ENCODE assay signal across 14 cellular contexts in the genomic region with DNA sequence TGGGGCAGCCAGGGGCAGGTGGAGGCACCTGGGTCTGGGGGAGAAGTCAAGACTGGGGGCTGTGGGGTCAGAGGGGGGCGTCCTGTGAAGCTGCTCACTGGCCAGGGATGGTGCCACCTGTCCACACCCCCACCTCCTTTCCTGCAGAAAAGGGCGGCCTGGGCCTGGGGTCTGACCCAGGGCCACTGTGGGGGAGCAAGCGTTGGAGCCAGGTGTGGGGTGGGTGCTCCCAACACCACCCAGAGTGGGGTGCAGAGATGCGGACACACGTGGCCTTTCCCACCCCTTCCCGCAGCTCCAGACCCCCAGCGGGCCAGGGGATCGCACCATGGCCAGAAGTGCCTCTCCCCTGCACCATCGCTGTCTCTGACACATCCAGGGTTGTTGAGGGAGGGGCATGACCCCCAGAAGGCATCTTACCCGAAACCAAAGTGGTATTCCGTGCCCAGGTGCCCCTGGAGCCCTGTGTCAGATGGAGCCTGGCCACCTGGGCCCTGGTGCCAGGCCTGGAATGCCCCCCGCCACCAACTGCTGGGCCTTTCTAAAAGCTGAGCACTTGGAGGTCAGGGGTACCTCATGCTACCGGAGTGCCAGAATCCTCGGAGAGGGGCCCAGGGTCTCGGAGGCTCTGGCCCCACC. TPM values are rescaled to one million over a fixed set of nuclear protein-coding genes. Genes with fewer than 3 reads are reported as not detected.
A peak's percentile ranks its signal among the peaks of the same experiment; 100 is the strongest.
DNase-seq lines count a peak whose midpoint lies in the region; ATAC-seq, FAIRE-seq and TF ChIP-seq lines count a peak whose summit lies in the region.
"Had no signal": no experiment of that assay in that cellular context is flagged by ENCODE, and none has a peak within 500 bp of the region (broad histone marks: within the 10 kb centered on the region; RNA-seq: fewer than 3 reads in every experiment).

No MANE protein-coding gene starts in this region.

- no peak for TF ChIP-seq CTCF in HepG2 (CRISPR knock-in tag; IDR thresholded peaks at IDR 0.05)
- no peak for TF ChIP-seq CTCF in right lobe of liver (IDR thresholded peaks at IDR 0.05)
- no peak for TF ChIP-seq CTCF in Loucy (conservative IDR thresholded peaks at IDR 0.05; ENCODE audit: low read length)

- H3K27me3 ChIP-seq in HepG2 (ENCODE audit: control insufficient read depth in 1 of 2, insufficient read depth in 2 of 2, low read length in 2 of 2), result no peaks in the 10 kb centered on the region; a peak in 1 of 5 replicates
- H3K27me3 ChIP-seq in right lobe of liver, result no peaks in the 10 kb centered on the region
- no peaks in the 10 kb centered on the region for H3K27me3 ChIP-seq in Loucy (ENCODE audit: insufficient read depth, low read length, poor library complexity, severe bottlenecking)
- H3K27me3 ChIP-seq in neuronal stem cell (ENCODE audit: control insufficient read depth in 3 of 3, insufficient read depth in 3 of 3, low read depth in 1 of 3, low read length in 3 of 3), result peaks cover 21 to 50% (median 41%) of the 10 kb centered on the region in 3 experiments

- no TSS peak for BruUV-seq in HepG2 (replicated peaks; lab: Mats Ljungman, UMichigan)

- peak overlapping the region; percentile 84 for H2AK5ac ChIP-seq in neuronal stem cell (ENCODE audit: low read depth, low read length)

- CTCF ChIA-PET in HepG2 (lab: Yijun Ruan, JAX; ENCODE audit: low intra/inter-chr PET ratio, low total read pairs), result no interaction called here

- H3K23ac ChIP-seq in neuronal stem cell (ENCODE audit: low read depth, low read length, poor library complexity), result peak overlapping the region; percentile 43

- H2AFZ ChIP-seq in HepG2 (ENCODE audit: low read length) (no peak overlapping the region), Loucy (ENCODE audit: low read length) (no peak overlapping the region), neuronal stem cell (ENCODE audit: low read length) (peak overlapping the region; percentile 23)

- H3K27ac ChIP-seq in HepG2 (ENCODE audit: extremely low read length, insufficient read depth, low read length), result peak overlapping the region; percentile 27
- H3K27ac ChIP-seq in right lobe of liver, result no peak overlapping the region
- H3K27ac ChIP-seq in neuronal stem cell (replicated peaks; ENCODE audit: low read length), result no peak overlapping the region

- peaks cover 6% of the 10 kb centered on the region for H3K4me1 Mint-ChIP-seq in activated T-helper 2 cell treated with anti-CD3 and anti-CD28 coated beads, Interferon-gamma antibody, Interleukin-2, Interleukin-4, amounts not matched to agents 10 μg/mL and 5 μg/mL and 100 μg/mL, durations not matched to agents 14 hours and 24 hours and 36 hours (ENCODE audit: low read depth)

- H4K91ac ChIP-seq in neuronal stem cell (ENCODE audit: low read depth, low read length, poor library complexity), result no peak overlapping the region

- no peak overlapping the region for H3K14ac ChIP-seq in neuronal stem cell (ENCODE audit: low read length)

- H3K18ac ChIP-seq in neuronal stem cell (ENCODE audit: low read length), result no peak overlapping the region

- H2BK5ac ChIP-seq in neuronal stem cell (ENCODE audit: low read length), result peak overlapping the region; percentile 53

- H3K79me1 ChIP-seq in neuronal stem cell (ENCODE audit: low read depth, low read length), result no peaks in the 10 kb centered on the region

- H3K4me3 ChIP-seq in HepG2 (replicated peaks in 1 of 3; ENCODE audit: insufficient read depth in 1 of 3, low read depth in 2 of 3, low read length in 3 of 3) (peak overlapping the region; percentile 56 to 77 (median 60); a peak in 4 of 6 replicates), right lobe of liver (no peak overlapping the region), Loucy (ENCODE audit: low read length, poor library complexity, severe bottlenecking) (no peak overlapping the region), neuronal stem cell (ENCODE audit: low read length in 2 of 2) (peak overlapping the region in 1 of 2 donors; percentile 57)

- DNase-seq in HepG2 (ENCODE audit: low spot score), result no peak
- DNase-seq in right lobe of liver, result no peak
- no peak for DNase-seq in neuronal stem cell (ENCODE audit: low spot score)
- DNase-seq in NCI-H2171 treated with DMSO at 0.1 percent for 48 hours (lab: John Stamatoyannopoulos, UW), result no peak
- DNase-seq in activated T-helper 2 cell treated with anti-CD3 and anti-CD28 coated beads, Interferon-gamma antibody, Interleukin-2, Interleukin-4, amounts not matched to agents 10 μg/mL and 5 μg/mL and 100 μg/mL, durations not matched to agents 14 hours and 24 hours and 36 hours (ENCODE audit: low spot score), result no peak
- DNase-seq: H7, KBM-7, NCI-H1436 treated with DMSO at 0.1 percent for 48 hours, NCI-H2029 treated with DMSO at 0.1 percent for 48 hours, NCI-H510A, NCI-H774, PC-3 had no signal

- TF ChIP-seq RAD21 in HepG2 (CRISPR knock-in tag; IDR thresholded peaks at IDR 0.05), result no peak

- H3F3A ChIP-seq in Loucy (ENCODE audit: low read depth), result no peaks in the 10 kb centered on the region

- no peak overlapping the region for H2BK120ac ChIP-seq in neuronal stem cell (ENCODE audit: low read depth, low read length)

- no peaks in the 10 kb centered on the region for H3K9me2 ChIP-seq in Loucy (replicated peaks; ENCODE audit: low read depth, low read length)

- no peak overlapping the region for H3K27ac Mint-ChIP-seq in activated T-helper 2 cell treated with anti-CD3 and anti-CD28 coated beads, Interferon-gamma antibody, Interleukin-2, Interleukin-4, amounts not matched to agents 10 μg/mL and 5 μg/mL and 100 μg/mL, durations not matched to agents 14 hours and 24 hours and 36 hours

- no peak for FAIRE-seq in HepG2 (lab: Jason Lieb, UNC)

- H3K4me2 ChIP-seq in HepG2 (ENCODE audit: low read depth, low read length) (peak overlapping the region; percentile 95), Loucy (ENCODE audit: low read depth, low read length, poor library complexity, severe bottlenecking) (no peak overlapping the region), neuronal stem cell (ENCODE audit: insufficient read depth, low read length, poor library complexity, severe bottlenecking) (no peak overlapping the region)

- H3K36me3 ChIP-seq in HepG2 (replicated peaks in 1 of 2; ENCODE audit: control insufficient read depth in 1 of 2, insufficient read depth in 2 of 2, low read length in 2 of 2) (no peaks in the 10 kb centered on the region), right lobe of liver (no peaks in the 10 kb centered on the region), Loucy (ENCODE audit: insufficient read depth, low read length) (no peaks in the 10 kb centered on the region), neuronal stem cell (replicated peaks in 1 of 2; ENCODE audit: control insufficient read depth in 2 of 2, insufficient read depth in 2 of 2, low read length in 2 of 2) (no peaks in the 10 kb centered on the region)

- TF ChIP-seq POLR2A in HepG2 (IDR thresholded peaks at IDR 0.05; ENCODE audit: insufficient read depth in 1 of 2, low read depth in 2 of 2, low read length in 2 of 2) (no peak), right lobe of liver (IDR thresholded peaks at IDR 0.05) (no peak)

- no peak overlapping the region for H3K4ac ChIP-seq in neuronal stem cell (ENCODE audit: low read length)

- H4K20me1 ChIP-seq in HepG2 (ENCODE audit: insufficient read depth, low read length) (peaks cover 18% of the 10 kb centered on the region; the same call in 1 of the 2 replicates), Loucy (ENCODE audit: insufficient read depth, low read length, poor library complexity, severe bottlenecking) (peaks cover 20% of the 10 kb centered on the region)

- no peak for TF ChIP-seq EP300 in HepG2 (IDR thresholded peaks at IDR 0.05; ENCODE audit: low read depth in 2 of 2, low read length in 2 of 2)
- TF ChIP-seq EP300 in HepG2 (CRISPR knock-in tag; IDR thresholded peaks at IDR 0.05; ENCODE audit: borderline replicate concordance), result no peak

- in situ Hi-C loops in HepG2 (cut with HindIII; ENCODE audit: extremely low pct_ligation_motif_present, low pct_unique_long_range_greater_than_20kb), result no loop called here

- H3K9me3 Mint-ChIP-seq in activated T-helper 2 cell treated with anti-CD3 and anti-CD28 coated beads, Interferon-gamma antibody, Interleukin-2, Interleukin-4, amounts not matched to agents 10 μg/mL and 5 μg/mL and 100 μg/mL, durations not matched to agents 14 hours and 24 hours and 36 hours, result no peaks in the 10 kb centered on the region

- peaks cover 56% of the 10 kb centered on the region for H3K4me1 ChIP-seq in HepG2 (ENCODE audit: insufficient read depth, low read length)
- peaks cover 0 to 9% (median under 1%) of the 10 kb centered on the region in 4 donors for H3K4me1 ChIP-seq in right lobe of liver
- H3K4me1 ChIP-seq in Loucy (ENCODE audit: insufficient read depth, low read length, poor library complexity, severe bottlenecking), result peaks cover 12% of the 10 kb centered on the region
- peaks cover 3 to 5% of the 10 kb centered on the region in 2 donors for H3K4me1 ChIP-seq in neuronal stem cell (ENCODE audit: control insufficient read depth in 2 of 2, insufficient read depth in 1 of 2, low read depth in 1 of 2, low read length in 2 of 2)

- H3K36me3 Mint-ChIP-seq in activated T-helper 2 cell treated with anti-CD3 and anti-CD28 coated beads, Interferon-gamma antibody, Interleukin-2, Interleukin-4, amounts not matched to agents 10 μg/mL and 5 μg/mL and 100 μg/mL, durations not matched to agents 14 hours and 24 hours and 36 hours (ENCODE audit: low read depth), result peaks cover 4% of the 10 kb centered on the region

- peaks cover 21% of the 10 kb centered on the region for H3K79me2 ChIP-seq in HepG2 (ENCODE audit: insufficient read depth, low read length)
- H3K79me2 ChIP-seq in Loucy (ENCODE audit: insufficient read depth, low read length), result peaks cover 47% of the 10 kb centered on the region

- no peaks in the 10 kb centered on the region for H3K27me3 Mint-ChIP-seq in activated T-helper 2 cell treated with anti-CD3 and anti-CD28 coated beads, Interferon-gamma antibody, Interleukin-2, Interleukin-4, amounts not matched to agents 10 μg/mL and 5 μg/mL and 100 μg/mL, durations not matched to agents 14 hours and 24 hours and 36 hours (ENCODE audit: low read depth)

- no peak for ATAC-seq in HepG2
- ATAC-seq in right lobe of liver, result no peak
- ATAC-seq in HG03520 (IDR thresholded peaks at IDR 0.05; ENCODE audit: unreplicated experiment), result no peak
- ATAC-seq: PC-3 had no signal

- H2BK15ac ChIP-seq in neuronal stem cell (ENCODE audit: low read length), result no peak overlapping the region

- H4K8ac ChIP-seq in neuronal stem cell (ENCODE audit: low read depth, low read length), result no peak overlapping the region

- H3K9ac ChIP-seq in HepG2 (ENCODE audit: insufficient read depth, low read depth, low read length) (peak overlapping the region; percentile 66), Loucy (ENCODE audit: low read depth, low read length, poor library complexity, severe bottlenecking) (peak overlapping the region; percentile 34), neuronal stem cell (ENCODE audit: low read depth, low read length, poor library complexity) (peak overlapping the region; percentile 21)

- intact Hi-C loops in HepG2 (cut with micrococcal nuclease; ENCODE audit: unreplicated experiment) (no loop called here), right lobe of liver (cut with DNase I) (no loop called here)
- intact Hi-C loops in activated T-helper 2 cell treated with anti-CD3 and anti-CD28 coated beads, Interferon-gamma antibody, Interleukin-2, Interleukin-4, amounts not matched to agents 10 μg/mL and 5 μg/mL and 100 μg/mL, durations not matched to agents 14 hours and 24 hours and 36 hours (cut with micrococcal nuclease), result no loop called here

- peak overlapping the region; percentile 73 for H2BK12ac ChIP-seq in neuronal stem cell (ENCODE audit: low read length)

- no peak overlapping the region for H3K4me3 Mint-ChIP-seq in activated T-helper 2 cell treated with anti-CD3 and anti-CD28 coated beads, Interferon-gamma antibody, Interleukin-2, Interleukin-4, amounts not matched to agents 10 μg/mL and 5 μg/mL and 100 μg/mL, durations not matched to agents 14 hours and 24 hours and 36 hours (ENCODE audit: low read depth)

- H3K9me3 ChIP-seq in HepG2 (ENCODE audit: low read length), result no peaks in the 10 kb centered on the region
- H3K9me3 ChIP-seq in right lobe of liver, result no peaks in the 10 kb centered on the region
- H3K9me3 ChIP-seq in Loucy (ENCODE audit: insufficient read depth, low read depth, low read length), result no peaks in the 10 kb centered on the region
- H3K9me3 ChIP-seq in neuronal stem cell (replicated peaks in 1 of 2; ENCODE audit: control insufficient read depth in 2 of 2, insufficient read depth in 1 of 2, low read depth in 1 of 2, low read length in 2 of 2), result peaks cover 0 to 3% of the 10 kb centered on the region in 2 donors

- WGBS in HepG2 (ENCODE audit: low lambda C conversion rate), result 58% methylated on average over 9 of the region's 15 CpGs
- no CpG with 5 or more reads among the region's 15 CpGs for WGBS in right lobe of liver (ENCODE audit: insufficient coverage, low coverage, low lambda C conversion rate, missing lambda C conversion rate)
- no CpG with 5 or more reads among the region's 15 CpGs for WGBS in neuronal stem cell (ENCODE audit: extremely low coverage in 2 of 2, insufficient read length in 2 of 2, insufficient replicate concordance in 1 of 2), 2 donors

- POLR2A ChIA-PET in HepG2 (lab: Yijun Ruan, JAX), result interaction anchor here (0.8 to 3.2 kb wide), 11 partner anchors 9 to 249 kb away, joined by 3 to 29 read pairs (median 3); partner anchors contain the start of gene CCDC57

RNA-seq across cellular contexts. Expression of gene SLC16A3, which starts 2.6 kb away (rescaled TPM):
- 99.9 and 242 TPM in 2 replicates for total RNA-seq in HepG2 (2016; rRNA removed; fragmentation: Illumina TruSeq; extraction: Trizol)
- total RNA-seq in HepG2 (2016; cell fraction: cytosol; rRNA removed; fragmentation: Illumina TruSeq; extraction: Trizol; ENCODE audit: low read depth), result 51.0 and 61.4 TPM in 2 replicates
- total RNA-seq in HepG2 (2016; cell fraction: insoluble cytoplasmic fraction; rRNA removed; fragmentation: Illumina TruSeq; extraction: Trizol), result 83.6 and 248 TPM in 2 replicates
- 88.3 and 97.4 TPM in 2 replicates for total RNA-seq in HepG2 (2016; cell fraction: membrane; rRNA removed; fragmentation: Illumina TruSeq; extraction: Trizol)
- total RNA-seq in HepG2 (2016; cell fraction: nucleus; rRNA removed; fragmentation: Illumina TruSeq; extraction: Trizol), result 164 and 200 TPM in 2 replicates
- 349 and 598 TPM in 2 replicates for polyA plus RNA-seq in HepG2 (2011; rRNA removed)
- polyA plus RNA-seq in HepG2 (2011; cell fraction: cytosol; rRNA removed), result 384 and 554 TPM in 2 replicates
- 293 and 327 TPM in 2 replicates for polyA plus RNA-seq in HepG2 (2011; cell fraction: nucleus; rRNA removed)
- 348 and 404 TPM in 2 replicates for polyA plus RNA-seq in HepG2 (2012)
- polyA plus RNA-seq in HepG2 (2016; cell fraction: cytosol; fragmentation: Illumina TruSeq; extraction: Trizol; ENCODE audit: low read depth), result 38.7 and 40.7 TPM in 2 replicates
- polyA plus RNA-seq in HepG2 (2016; cell fraction: insoluble cytoplasmic fraction; fragmentation: Illumina TruSeq; extraction: Trizol; ENCODE audit: low read depth), result 95.9 and 111 TPM in 2 replicates
- 61.0 and 65.9 TPM in 2 replicates for polyA plus RNA-seq in HepG2 (2016; cell fraction: membrane; fragmentation: Illumina TruSeq; extraction: Trizol; ENCODE audit: low read depth)
- 334 and 368 TPM in 2 replicates for polyA plus RNA-seq in HepG2 (2016; cell fraction: nucleus; fragmentation: Illumina TruSeq; extraction: Trizol; ENCODE audit: insufficient read depth, low read depth)
- 181 and 1,731 TPM in 2 replicates for polyA minus RNA-seq in HepG2 (2011; rRNA and poly(A)+ RNA removed; ENCODE audit: low replicate concordance)
- 365 and 408 TPM in 2 replicates for polyA minus RNA-seq in HepG2 (2011; cell fraction: cytosol; rRNA and poly(A)+ RNA removed)
- polyA minus RNA-seq in HepG2 (2011; cell fraction: nucleus; rRNA and poly(A)+ RNA removed), result 137 and 145 TPM in 2 replicates
- total RNA-seq in right lobe of liver, result 10 to 100 TPM in 2 of 6 experiments, 1 to 10 TPM in 4; 4.1 to 34.0 (median 7.3) TPM
- polyA plus RNA-seq in neuronal stem cell (2013, experiment 1 of 2), result 3.5 TPM
- 3.2 TPM for polyA plus RNA-seq in neuronal stem cell (2013, experiment 2 of 2)
- total RNA-seq in activated T-helper 2 cell treated with anti-CD3 and anti-CD28 coated beads, Interferon-gamma antibody, Interleukin-2, Interleukin-4, amounts not matched to agents 10 μg/mL and 5 μg/mL and 100 μg/mL, durations not matched to agents 14 hours and 24 hours and 36 hours, result 187 and 200 TPM in 2 replicates

RNA-seq across cellular contexts. Expression of gene CCDC57, which starts 13.6 kb away (rescaled TPM):
- 54.8 and 59.9 TPM in 2 replicates for total RNA-seq in HepG2 (2016; rRNA removed; fragmentation: Illumina TruSeq; extraction: Trizol)
- total RNA-seq in HepG2 (2016; cell fraction: cytosol; rRNA removed; fragmentation: Illumina TruSeq; extraction: Trizol; ENCODE audit: low read depth), result 85.1 and 122 TPM in 2 replicates
- 54.5 and 62.8 TPM in 2 replicates for total RNA-seq in HepG2 (2016; cell fraction: insoluble cytoplasmic fraction; rRNA removed; fragmentation: Illumina TruSeq; extraction: Trizol)
- total RNA-seq in HepG2 (2016; cell fraction: membrane; rRNA removed; fragmentation: Illumina TruSeq; extraction: Trizol), result 78.3 and 105 TPM in 2 replicates
- 40.6 and 45.1 TPM in 2 replicates for total RNA-seq in HepG2 (2016; cell fraction: nucleus; rRNA removed; fragmentation: Illumina TruSeq; extraction: Trizol)
- polyA plus RNA-seq in HepG2 (2011; rRNA removed), result 59.3 and 69.8 TPM in 2 replicates
- polyA plus RNA-seq in HepG2 (2011; cell fraction: cytosol; rRNA removed), result 59.9 and 140 TPM in 2 replicates
- polyA plus RNA-seq in HepG2 (2011; cell fraction: nucleus; rRNA removed), result 103 and 130 TPM in 2 replicates
- polyA plus RNA-seq in HepG2 (2012), result 48.8 and 63.7 TPM in 2 replicates
- polyA plus RNA-seq in HepG2 (2016; cell fraction: cytosol; fragmentation: Illumina TruSeq; extraction: Trizol; ENCODE audit: low read depth), result 113 and 149 TPM in 2 replicates
- 62.5 and 66.4 TPM in 2 replicates for polyA plus RNA-seq in HepG2 (2016; cell fraction: insoluble cytoplasmic fraction; fragmentation: Illumina TruSeq; extraction: Trizol; ENCODE audit: low read depth)
- polyA plus RNA-seq in HepG2 (2016; cell fraction: membrane; fragmentation: Illumina TruSeq; extraction: Trizol; ENCODE audit: low read depth), result 95.1 and 110 TPM in 2 replicates
- 121 and 124 TPM in 2 replicates for polyA plus RNA-seq in HepG2 (2016; cell fraction: nucleus; fragmentation: Illumina TruSeq; extraction: Trizol; ENCODE audit: insufficient read depth, low read depth)
- 23.1 and 32.6 TPM in 2 replicates for polyA minus RNA-seq in HepG2 (2011; rRNA and poly(A)+ RNA removed; ENCODE audit: low replicate concordance)
- 18.1 and 19.8 TPM in 2 replicates for polyA minus RNA-seq in HepG2 (2011; cell fraction: cytosol; rRNA and poly(A)+ RNA removed)
- 27.6 and 37.2 TPM in 2 replicates for polyA minus RNA-seq in HepG2 (2011; cell fraction: nucleus; rRNA and poly(A)+ RNA removed)
- total RNA-seq in right lobe of liver, result 10 to 100 TPM; 10.1 to 37.4 (median 17.2) TPM
- 26.0 TPM for polyA plus RNA-seq in neuronal stem cell (2013, experiment 1 of 2)
- polyA plus RNA-seq in neuronal stem cell (2013, experiment 2 of 2), result 24.0 TPM
- total RNA-seq in activated T-helper 2 cell treated with anti-CD3 and anti-CD28 coated beads, Interferon-gamma antibody, Interleukin-2, Interleukin-4, amounts not matched to agents 10 μg/mL and 5 μg/mL and 100 μg/mL, durations not matched to agents 14 hours and 24 hours and 36 hours, result 51.7 and 53.1 TPM in 2 replicates

RNA-seq across cellular contexts. Expression of gene CSNK1D, which starts 47.2 kb away (rescaled TPM):
- total RNA-seq in HepG2 (2016; rRNA removed; fragmentation: Illumina TruSeq; extraction: Trizol) (28.4 and 31.5 TPM in 2 replicates), right lobe of liver (10 to 100 TPM; 32.7 to 73.0 (median 45.9) TPM)
- 19.2 and 20.4 TPM in 2 replicates for total RNA-seq in HepG2 (2016; cell fraction: cytosol; rRNA removed; fragmentation: Illumina TruSeq; extraction: Trizol; ENCODE audit: low read depth)
- total RNA-seq in HepG2 (2016; cell fraction: insoluble cytoplasmic fraction; rRNA removed; fragmentation: Illumina TruSeq; extraction: Trizol), result 23.0 and 34.1 TPM in 2 replicates
- total RNA-seq in HepG2 (2016; cell fraction: membrane; rRNA removed; fragmentation: Illumina TruSeq; extraction: Trizol), result 24.3 and 26.6 TPM in 2 replicates
- 42.8 and 45.6 TPM in 2 replicates for total RNA-seq in HepG2 (2016; cell fraction: nucleus; rRNA removed; fragmentation: Illumina TruSeq; extraction: Trizol)
- polyA plus RNA-seq in HepG2 (2011; rRNA removed), result 128 and 148 TPM in 2 replicates
- 81.5 and 90.2 TPM in 2 replicates for polyA plus RNA-seq in HepG2 (2011; cell fraction: cytosol; rRNA removed)
- 1,010 and 1,066 TPM in 2 replicates for polyA plus RNA-seq in HepG2 (2011; cell fraction: nucleus; rRNA removed)
- 164 and 234 TPM in 2 replicates for polyA plus RNA-seq in HepG2 (2012)
- 19.6 and 21.8 TPM in 2 replicates for polyA plus RNA-seq in HepG2 (2016; cell fraction: cytosol; fragmentation: Illumina TruSeq; extraction: Trizol; ENCODE audit: low read depth)
- 71.8 and 89.7 TPM in 2 replicates for polyA plus RNA-seq in HepG2 (2016; cell fraction: insoluble cytoplasmic fraction; fragmentation: Illumina TruSeq; extraction: Trizol; ENCODE audit: low read depth)
- polyA plus RNA-seq in HepG2 (2016; cell fraction: membrane; fragmentation: Illumina TruSeq; extraction: Trizol; ENCODE audit: low read depth), result 40.8 and 42.7 TPM in 2 replicates
- 316 and 342 TPM in 2 replicates for polyA plus RNA-seq in HepG2 (2016; cell fraction: nucleus; fragmentation: Illumina TruSeq; extraction: Trizol; ENCODE audit: insufficient read depth, low read depth)
- polyA minus RNA-seq in HepG2 (2011; rRNA and poly(A)+ RNA removed; ENCODE audit: low replicate concordance), result 78.0 and 103 TPM in 2 replicates
- 51.7 and 60.9 TPM in 2 replicates for polyA minus RNA-seq in HepG2 (2011; cell fraction: cytosol; rRNA and poly(A)+ RNA removed)
- polyA minus RNA-seq in HepG2 (2011; cell fraction: nucleus; rRNA and poly(A)+ RNA removed), result 117 and 118 TPM in 2 replicates
- polyA plus RNA-seq in neuronal stem cell (2013, experiment 1 of 2), result 70.3 TPM
- 72.1 TPM for polyA plus RNA-seq in neuronal stem cell (2013, experiment 2 of 2)
- total RNA-seq in activated T-helper 2 cell treated with anti-CD3 and anti-CD28 coated beads, Interferon-gamma antibody, Interleukin-2, Interleukin-4, amounts not matched to agents 10 μg/mL and 5 μg/mL and 100 μg/mL, durations not matched to agents 14 hours and 24 hours and 36 hours, result 139 and 151 TPM in 2 replicates

Comparison
In these comparisons a context has a peak if more than half of its experiments do, and no peak if none do; other contexts are left out.
1. H3K4me3 ChIP-seq: peak in HepG2 (3 of 3); none in right lobe of liver (0 of 3) and Loucy (single experiment).
2. Peak in every context shown above with its lines, with median percentiles within 50 percentile points of each other: H3K9ac ChIP-seq.